1 cellular context compared by ENCODE assay signal in the genomic region with DNA sequence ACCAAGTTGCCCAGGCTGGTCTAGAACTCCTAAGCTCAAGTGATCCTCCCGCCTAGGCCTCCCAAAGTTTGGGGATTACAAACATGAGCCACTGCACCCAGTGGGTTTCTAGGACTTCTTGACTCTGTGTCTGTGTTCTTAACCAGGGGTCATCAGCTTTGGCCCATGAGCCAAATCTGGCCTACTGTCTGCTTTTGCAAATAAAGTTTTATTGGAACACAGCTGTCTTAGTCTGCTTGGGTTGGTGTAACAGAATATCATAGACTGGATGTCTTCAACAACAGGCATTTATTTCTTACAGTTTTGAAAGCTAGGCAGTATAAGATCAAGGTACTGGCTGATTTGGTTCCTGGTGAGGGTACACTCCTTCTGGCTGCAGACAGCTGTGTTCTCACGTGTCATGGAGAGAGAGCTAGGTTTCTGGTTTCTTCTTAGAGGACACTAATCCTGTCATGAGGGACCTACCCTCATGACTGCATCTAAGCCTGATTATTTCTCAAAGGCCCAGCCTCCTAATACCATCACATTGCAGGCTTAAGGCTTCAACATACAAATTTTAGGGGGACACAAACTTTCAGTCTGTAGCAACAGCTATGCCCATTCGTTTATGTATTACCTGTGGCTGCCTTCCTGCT.
TF ChIP-seq lines count a peak whose summit lies in the region.

No MANE protein-coding gene starts in this region.

TF ChIP-seq in GM12878, 131 proteins besides CTCF, POLR2A, EP300 and RAD21:
- TF ChIP-seq, protein P1, sequence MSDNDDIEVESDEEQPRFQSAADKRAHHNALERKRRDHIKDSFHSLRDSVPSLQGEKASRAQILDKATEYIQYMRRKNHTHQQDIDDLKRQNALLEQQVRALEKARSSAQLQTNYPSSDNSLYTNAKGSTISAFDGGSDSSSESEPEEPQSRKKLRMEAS (IDR thresholded peaks at IDR 0.05; ENCODE audit: low read depth, low read length), result no peak
- TF ChIP-seq, protein P2, sequence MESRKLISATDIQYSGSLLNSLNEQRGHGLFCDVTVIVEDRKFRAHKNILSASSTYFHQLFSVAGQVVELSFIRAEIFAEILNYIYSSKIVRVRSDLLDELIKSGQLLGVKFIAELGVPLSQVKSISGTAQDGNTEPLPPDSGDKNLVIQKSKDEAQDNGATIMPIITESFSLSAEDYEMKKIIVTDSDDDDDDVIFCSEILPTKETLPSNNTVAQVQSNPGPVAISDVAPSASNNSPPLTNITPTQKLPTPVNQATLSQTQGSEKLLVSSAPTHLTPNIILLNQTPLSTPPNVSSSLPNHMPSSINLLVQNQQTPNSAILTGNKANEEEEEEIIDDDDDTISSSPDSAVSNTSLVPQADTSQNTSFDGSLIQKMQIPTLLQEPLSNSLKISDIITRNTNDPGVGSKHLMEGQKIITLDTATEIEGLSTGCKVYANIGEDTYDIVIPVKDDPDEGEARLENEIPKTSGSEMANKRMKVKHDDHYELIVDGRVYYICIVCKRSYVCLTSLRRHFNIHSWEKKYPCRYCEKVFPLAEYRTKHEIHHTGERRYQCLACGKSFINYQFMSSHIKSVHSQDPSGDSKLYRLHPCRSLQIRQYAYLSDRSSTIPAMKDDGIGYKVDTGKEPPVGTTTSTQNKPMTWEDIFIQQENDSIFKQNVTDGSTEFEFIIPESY (IDR thresholded peaks at IDR 0.05), result no peak
- no peak for TF ChIP-seq PAX8 (IDR thresholded peaks at IDR 0.05)
- TF ChIP-seq, protein P3, sequence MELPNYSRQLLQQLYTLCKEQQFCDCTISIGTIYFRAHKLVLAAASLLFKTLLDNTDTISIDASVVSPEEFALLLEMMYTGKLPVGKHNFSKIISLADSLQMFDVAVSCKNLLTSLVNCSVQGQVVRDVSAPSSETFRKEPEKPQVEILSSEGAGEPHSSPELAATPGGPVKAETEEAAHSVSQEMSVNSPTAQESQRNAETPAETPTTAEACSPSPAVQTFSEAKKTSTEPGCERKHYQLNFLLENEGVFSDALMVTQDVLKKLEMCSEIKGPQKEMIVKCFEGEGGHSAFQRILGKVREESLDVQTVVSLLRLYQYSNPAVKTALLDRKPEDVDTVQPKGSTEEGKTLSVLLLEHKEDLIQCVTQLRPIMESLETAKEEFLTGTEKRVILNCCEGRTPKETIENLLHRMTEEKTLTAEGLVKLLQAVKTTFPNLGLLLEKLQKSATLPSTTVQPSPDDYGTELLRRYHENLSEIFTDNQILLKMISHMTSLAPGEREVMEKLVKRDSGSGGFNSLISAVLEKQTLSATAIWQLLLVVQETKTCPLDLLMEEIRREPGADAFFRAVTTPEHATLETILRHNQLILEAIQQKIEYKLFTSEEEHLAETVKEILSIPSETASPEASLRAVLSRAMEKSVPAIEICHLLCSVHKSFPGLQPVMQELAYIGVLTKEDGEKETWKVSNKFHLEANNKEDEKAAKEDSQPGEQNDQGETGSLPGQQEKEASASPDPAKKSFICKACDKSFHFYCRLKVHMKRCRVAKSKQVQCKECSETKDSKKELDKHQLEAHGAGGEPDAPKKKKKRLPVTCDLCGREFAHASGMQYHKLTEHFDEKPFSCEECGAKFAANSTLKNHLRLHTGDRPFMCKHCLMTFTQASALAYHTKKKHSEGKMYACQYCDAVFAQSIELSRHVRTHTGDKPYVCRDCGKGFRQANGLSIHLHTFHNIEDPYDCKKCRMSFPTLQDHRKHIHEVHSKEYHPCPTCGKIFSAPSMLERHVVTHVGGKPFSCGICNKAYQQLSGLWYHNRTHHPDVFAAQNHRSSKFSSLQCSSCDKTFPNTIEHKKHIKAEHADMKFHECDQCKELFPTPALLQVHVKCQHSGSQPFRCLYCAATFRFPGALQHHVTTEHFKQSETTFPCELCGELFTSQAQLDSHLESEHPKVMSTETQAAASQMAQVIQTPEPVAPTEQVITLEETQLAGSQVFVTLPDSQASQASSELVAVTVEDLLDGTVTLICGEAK (IDR thresholded peaks at IDR 0.05; ENCODE audit: borderline replicate concordance), result peak; percentile 65
TF ChIP-seq in GM12878: peak in this region for 1.
